9 cellular contexts compared by ENCODE assay signal in the genomic region with DNA sequence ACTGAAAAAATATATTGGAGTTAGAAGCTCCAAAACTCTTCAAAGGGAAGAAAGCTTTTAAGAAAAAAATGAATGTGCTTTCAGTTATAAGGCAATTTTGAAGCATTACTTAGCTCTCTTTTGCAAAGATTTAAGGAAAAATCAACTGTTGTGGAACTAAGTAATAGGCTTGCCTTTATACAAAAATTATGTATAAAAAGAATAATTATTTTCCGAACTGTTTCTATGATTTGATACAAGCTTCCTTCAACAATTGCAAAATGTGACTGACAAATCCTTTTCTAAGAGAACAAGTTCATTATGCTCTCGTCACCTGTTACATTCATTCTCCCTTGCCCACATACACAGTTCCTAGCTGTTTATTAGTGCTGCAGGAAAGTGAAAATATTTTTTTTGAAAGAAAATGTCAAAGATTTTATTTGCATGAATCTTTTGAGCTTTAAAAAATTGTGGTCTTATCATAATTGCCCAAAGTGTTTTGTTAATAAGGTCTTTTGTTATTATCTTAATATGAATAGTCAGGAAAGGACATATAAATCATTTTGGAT.
A peak's percentile ranks its signal among the peaks of the same experiment; 100 is the strongest.
DNase-seq lines count a peak whose midpoint lies in the region; ATAC-seq and TF ChIP-seq lines count a peak whose summit lies in the region.
"Had no signal": no experiment of that assay in that cellular context is flagged by ENCODE, and none has a peak within 500 bp of the region (broad histone marks: within the 10 kb centered on the region; RNA-seq: fewer than 3 reads in every experiment).

No MANE protein-coding gene starts in this region.

- 88% methylated on average over 1 of the region's 2 CpGs for WGBS in mesenchymal stem cell

- H3K9me3 Mint-ChIP-seq in activated naive CD4-positive, alpha-beta T cell treated with anti-CD3 and anti-CD28 coated beads for 36 hours: no peaks in the 10 kb centered on the region
- peaks cover 12% of the 10 kb centered on the region for H3K9me3 Mint-ChIP-seq in type B pancreatic cell
- H3K9me3 Mint-ChIP-seq in activated CD4-positive, alpha-beta memory T cell treated with anti-CD3 and anti-CD28 coated beads, Interleukin-2, amount 10 ng/mL, durations not matched to agents 7 days and 5 days: no peaks in the 10 kb centered on the region

- peak overlapping the region; percentile 29 for H3K4me2 ChIP-seq in mesenchymal stem cell (ENCODE audit: low read length, poor library complexity, severe bottlenecking)

- no peak for TF ChIP-seq CTCF in type B pancreatic cell (conservative IDR thresholded peaks at IDR 0.05)

- no peak overlapping the region for H3K23ac ChIP-seq in mesenchymal stem cell (ENCODE audit: low read length in 2 of 2)

- H2AFZ ChIP-seq in mesenchymal stem cell (ENCODE audit: low read depth, low read length): no peak overlapping the region

- H3K27me3 Mint-ChIP-seq in activated naive CD4-positive, alpha-beta T cell treated with anti-CD3 and anti-CD28 coated beads for 36 hours (ENCODE audit: low read depth): no peaks in the 10 kb centered on the region
- H3K27me3 Mint-ChIP-seq in type B pancreatic cell: no peaks in the 10 kb centered on the region
- H3K27me3 Mint-ChIP-seq in activated CD4-positive, alpha-beta memory T cell treated with anti-CD3 and anti-CD28 coated beads, Interleukin-2, amount 10 ng/mL, durations not matched to agents 7 days and 5 days: peaks cover 6% of the 10 kb centered on the region

- no peak overlapping the region for H3K4ac ChIP-seq in mesenchymal stem cell (ENCODE audit: low read depth in 1 of 2, low read length in 2 of 2)

- no peak overlapping the region for H4K91ac ChIP-seq in mesenchymal stem cell (ENCODE audit: low read length)

- DNase-seq in activated naive CD4-positive, alpha-beta T cell treated with anti-CD3 and anti-CD28 coated beads for 36 hours: no peak
- DNase-seq in activated naive CD4-positive, alpha-beta T cell treated with Interleukin-2 at 50 U/mL for 16 hours: no peak
- DNase-seq in caudate nucleus (lab: John Stamatoyannopoulos, UW) (no peak), mesenchymal stem cell (peak; percentile 7), type B pancreatic cell (ENCODE audit: extremely low spot score, unreplicated experiment) (no peak), NCI-H128 (lab: John Stamatoyannopoulos, UW; ENCODE audit: unreplicated experiment) (no peak)
- DNase-seq in activated CD4-positive, alpha-beta memory T cell treated with anti-CD3 and anti-CD28 coated beads, Interleukin-2, amount 10 ng/mL, durations not matched to agents 7 days and 5 days: no peak
- DNase-seq: BE2C had no signal

- H2BK120ac ChIP-seq in mesenchymal stem cell (ENCODE audit: low read depth, low read length): no peak overlapping the region

- no peak overlapping the region for H2BK15ac ChIP-seq in mesenchymal stem cell (ENCODE audit: low read depth, poor library complexity, severe bottlenecking)

- H3K4me3 Mint-ChIP-seq in activated naive CD4-positive, alpha-beta T cell treated with anti-CD3 and anti-CD28 coated beads for 36 hours: no peak overlapping the region
- peak overlapping the region; percentile 90 for H3K4me3 Mint-ChIP-seq in type B pancreatic cell
- H3K4me3 Mint-ChIP-seq in activated CD4-positive, alpha-beta memory T cell treated with anti-CD3 and anti-CD28 coated beads, Interleukin-2, amount 10 ng/mL, durations not matched to agents 7 days and 5 days: no peak overlapping the region

- no peak for ATAC-seq in HG02678 (IDR thresholded peaks at IDR 0.05; ENCODE audit: unreplicated experiment)

- peaks cover 12% of the 10 kb centered on the region for H3K4me1 Mint-ChIP-seq in activated naive CD4-positive, alpha-beta T cell treated with anti-CD3 and anti-CD28 coated beads for 36 hours (ENCODE audit: low read depth)
- H3K4me1 Mint-ChIP-seq in type B pancreatic cell (ENCODE audit: unreplicated experiment): peaks cover 40% of the 10 kb centered on the region
- no peaks in the 10 kb centered on the region for H3K4me1 Mint-ChIP-seq in activated CD4-positive, alpha-beta memory T cell treated with anti-CD3 and anti-CD28 coated beads, Interleukin-2, amount 10 ng/mL, durations not matched to agents 7 days and 5 days

- H3K27me3 ChIP-seq in mesenchymal stem cell (ENCODE audit: control insufficient read depth in 1 of 2, insufficient read depth in 1 of 2, low read length in 2 of 2): no peaks in the 10 kb centered on the region
- H3K27me3 ChIP-seq: BE2C had no signal

- intact Hi-C loops in activated naive CD4-positive, alpha-beta T cell treated with anti-CD3 and anti-CD28 coated beads for 36 hours (cut with micrococcal nuclease): loop anchor here (2.0 to 10.0 kb wide), 3 partner anchors 113 to 1416 kb away; partner anchors contain the start of gene BTG3

- peak overlapping the region; percentile 89 for H3K9ac ChIP-seq in mesenchymal stem cell (ENCODE audit: low read length)

- H3K4me1 ChIP-seq in mesenchymal stem cell (ENCODE audit: control insufficient read depth, insufficient read depth, low read depth, low read length): peaks cover 2% of the 10 kb centered on the region
- H3K4me1 ChIP-seq: BE2C had no signal

- H4K8ac ChIP-seq in mesenchymal stem cell (ENCODE audit: low read length): no peak overlapping the region

- H3K14ac ChIP-seq in mesenchymal stem cell (ENCODE audit: low read length in 2 of 2): no peak overlapping the region

- CTCF ChIA-PET in activated naive CD4-positive, alpha-beta T cell treated with anti-CD3 and anti-CD28 coated beads for 36 hours (lab: Charles Lee): interaction anchor here (0.7 kb wide), 1 partner anchor 11 kb away, joined by 3 read pairs; no protein-coding TSS in a partner anchor
- CTCF ChIA-PET in activated CD4-positive, alpha-beta memory T cell treated with anti-CD3 and anti-CD28 coated beads, Interleukin-2, amount 10 ng/mL, durations not matched to agents 7 days and 5 days (lab: Charles Lee): no interaction called here

- H2BK5ac ChIP-seq in mesenchymal stem cell (ENCODE audit: low read depth, low read length, poor library complexity, severe bottlenecking): no peak overlapping the region

- H3K36me3 Mint-ChIP-seq in activated naive CD4-positive, alpha-beta T cell treated with anti-CD3 and anti-CD28 coated beads for 36 hours (ENCODE audit: low read depth): no peaks in the 10 kb centered on the region
- H3K36me3 Mint-ChIP-seq in type B pancreatic cell: peaks cover 23% of the 10 kb centered on the region
- no peaks in the 10 kb centered on the region for H3K36me3 Mint-ChIP-seq in activated CD4-positive, alpha-beta memory T cell treated with anti-CD3 and anti-CD28 coated beads, Interleukin-2, amount 10 ng/mL, durations not matched to agents 7 days and 5 days (ENCODE audit: low read depth)

- no peak overlapping the region for H2AK5ac ChIP-seq in mesenchymal stem cell (ENCODE audit: low read length, severe bottlenecking)

- POLR2A ChIA-PET in activated CD4-positive, alpha-beta memory T cell treated with anti-CD3 and anti-CD28 coated beads, Interleukin-2, amount 10 ng/mL, durations not matched to agents 7 days and 5 days (lab: Charles Lee): no interaction called here

- peak overlapping the region; percentile 75 for H3K27ac Mint-ChIP-seq in activated naive CD4-positive, alpha-beta T cell treated with anti-CD3 and anti-CD28 coated beads for 36 hours
- H3K27ac Mint-ChIP-seq in type B pancreatic cell: peak overlapping the region; percentile 94
- H3K27ac Mint-ChIP-seq in activated CD4-positive, alpha-beta memory T cell treated with anti-CD3 and anti-CD28 coated beads, Interleukin-2, amount 10 ng/mL, durations not matched to agents 7 days and 5 days: no peak overlapping the region

- peak overlapping the region; percentile 90 for H3K27ac ChIP-seq in caudate nucleus (ENCODE audit: low read depth, low read length)
- peak overlapping the region; percentile 45 for H3K27ac ChIP-seq in mesenchymal stem cell (ENCODE audit: low read length, poor library complexity, severe bottlenecking)

- no peak overlapping the region for H3K18ac ChIP-seq in mesenchymal stem cell (ENCODE audit: low read depth in 1 of 2, low read length in 2 of 2)

- peaks cover 2% of the 10 kb centered on the region for H3K79me1 ChIP-seq in mesenchymal stem cell (replicated peaks; ENCODE audit: low read length, poor library complexity, severe bottlenecking)

- H3K9me3 ChIP-seq in mesenchymal stem cell (ENCODE audit: control insufficient read depth, low read length): no peaks in the 10 kb centered on the region
- H3K9me3 ChIP-seq: BE2C had no signal

- H3K4me3 ChIP-seq in mesenchymal stem cell (ENCODE audit: insufficient read depth in 1 of 2, low read depth in 1 of 2, low read length in 2 of 2): peak overlapping the region in 1 of 2 experiments; percentile 77

- H2BK12ac ChIP-seq in mesenchymal stem cell (ENCODE audit: low read length in 2 of 2): no peak overlapping the region

- no peaks in the 10 kb centered on the region for H3K36me3 ChIP-seq in mesenchymal stem cell (ENCODE audit: control insufficient read depth in 1 of 2, insufficient read depth in 2 of 2, low read depth in 1 of 2, low read length in 2 of 2)
- H3K36me3 ChIP-seq: BE2C had no signal
